In the genomic region with DNA sequence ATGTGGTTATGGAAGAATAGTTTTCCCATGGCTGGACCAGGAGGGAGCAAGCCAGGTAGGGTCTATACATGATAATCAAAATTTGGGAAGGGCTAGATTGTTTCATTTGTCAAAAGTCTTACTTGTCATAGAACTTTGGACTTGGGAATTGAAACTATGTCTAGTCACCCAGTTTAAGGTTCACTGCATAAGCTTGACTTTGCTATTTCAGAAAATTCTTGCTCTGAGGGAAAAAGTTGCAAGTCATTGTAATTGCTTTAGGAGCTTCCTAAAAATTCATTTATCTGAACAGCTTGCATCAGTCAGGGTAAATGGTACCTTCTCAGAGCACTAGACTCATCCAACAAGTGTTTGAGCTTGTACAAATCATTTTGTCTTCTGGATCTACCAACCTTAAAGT, we compare ENCODE assay signal across 29 cellular contexts.
DNase-seq lines count a peak whose midpoint lies in the region; ATAC-seq and TF ChIP-seq lines count a peak whose summit lies in the region.
"Had no signal": no experiment of that assay in that cellular context is flagged by ENCODE, and none has a peak within 500 bp of the region (broad histone marks: within the 10 kb centered on the region; RNA-seq: fewer than 3 reads in every experiment).

No MANE protein-coding gene starts in this region.

- H3K4me3 ChIP-seq in liver (ENCODE audit: low read depth in 1 of 3, low read length in 3 of 3) (no peak overlapping the region), gastroesophageal sphincter (no peak overlapping the region)
- H3K4me3 ChIP-seq: K562, lung, psoas muscle, transverse colon had no signal

- ATAC-seq in gastroesophageal sphincter: no peak
- no peak for ATAC-seq in GM18861 (IDR thresholded peaks at IDR 0.05; ENCODE audit: unreplicated experiment)
- ATAC-seq: HCT116; K562; natural killer cell treated with Interleukin-12 subunit alpha and Interleukin-12 subunit beta and Interleukin-15 and Interleukin-18, amount 100 ng/mL, for 72 hours; PC-3; psoas muscle; stimulated activated effector memory CD8-positive, alpha-beta T cell treated with anti-CD3 and anti-CD28 coated beads, Interleukin-12 subunit alpha, Interleukin-12 subunit beta, amount 100 ng/mL, for 72 hours had no signal

- H3K4me3 Mint-ChIP-seq in activated T-helper 2 cell treated with anti-CD3 and anti-CD28 coated beads, Interferon-gamma antibody, Interleukin-2, Interleukin-4, amounts not matched to agents 10 μg/mL and 5 μg/mL and 100 μg/mL, durations not matched to agents 14 hours and 24 hours and 36 hours (ENCODE audit: low read depth): no peak overlapping the region
- H3K4me3 Mint-ChIP-seq: activated CD4-positive, alpha-beta memory T cell treated with anti-CD3 and anti-CD28 coated beads for 36 hours; activated naive CD4-positive, alpha-beta T cell treated with anti-CD3 and anti-CD28 coated beads, Interleukin-2, amount 10 ng/mL, durations not matched to agents 7 days and 5 days; CD8-positive, alpha-beta memory T cell; natural killer cell treated with Interleukin-12 subunit alpha and Interleukin-12 subunit beta and Interleukin-15 and Interleukin-18, amount 100 ng/mL, for 72 hours; stimulated activated effector memory CD8-positive, alpha-beta T cell treated with anti-CD3 and anti-CD28 coated beads, Interleukin-12 subunit alpha, Interleukin-12 subunit beta, amount 100 ng/mL, for 72 hours had no signal

- DNase-seq in EH (ENCODE audit: low read depth) (peak; percentile 20), OCI-M1 (lab: John Stamatoyannopoulos, UW) (peak; percentile 63), fibroblast of peridontal ligament (ENCODE audit: extremely low read depth) (peak; percentile 42), NCI-H2107 treated with DMSO at 0.1 percent for 48 hours (lab: John Stamatoyannopoulos, UW; ENCODE audit: unreplicated experiment) (no peak)
- no peak for DNase-seq in activated T-helper 2 cell treated with anti-CD3 and anti-CD28 coated beads, Interferon-gamma antibody, Interleukin-2, Interleukin-4, amounts not matched to agents 10 μg/mL and 5 μg/mL and 100 μg/mL, durations not matched to agents 14 hours and 24 hours and 36 hours (ENCODE audit: low spot score)
- DNase-seq: activated CD4-positive, alpha-beta memory T cell treated with anti-CD3 and anti-CD28 coated beads for 36 hours; activated CD4-positive, alpha-beta T cell treated with anti-CD3 and anti-CD28 coated beads for 1 hour; activated CD8-positive, alpha-beta memory T cell treated with anti-CD3 and anti-CD28 coated beads, Interleukin-2, amount 50 U/mL, for 4 hours; activated naive CD4-positive, alpha-beta T cell treated with anti-CD3 and anti-CD28 coated beads, Interleukin-2, amount 10 ng/mL, durations not matched to agents 7 days and 5 days; CD8-positive, alpha-beta memory T cell; glutamatergic neuron; islet precursor cell; NCI-H1105 treated with DMSO at 0.1 percent for 48 hours; NCI-H187 treated with DMSO at 0.1 percent for 48 hours; NCI-H2171 treated with DMSO at 0.1 percent for 48 hours; NCI-H510A; occipital lobe; PC-3; psoas muscle; SHP77; transverse colon had no signal

- no peak for TF ChIP-seq POLR2A in gastroesophageal sphincter (IDR thresholded peaks at IDR 0.05)

- H3K36me3 ChIP-seq in liver (ENCODE audit: control insufficient read depth in 4 of 4, insufficient read depth in 3 of 4, low read depth in 1 of 4, low read length in 3 of 4) (no peaks in the 10 kb centered on the region), gastroesophageal sphincter (no peaks in the 10 kb centered on the region)
- H3K36me3 ChIP-seq: transverse colon had no signal

- H3K4me1 ChIP-seq in liver (ENCODE audit: control insufficient read depth in 4 of 4, insufficient read depth in 4 of 4, low read length in 3 of 4) (peaks cover 0 to 10% (median 5%) of the 10 kb centered on the region in 4 donors), gastroesophageal sphincter (no peaks in the 10 kb centered on the region)
- H3K4me1 ChIP-seq: psoas muscle, transverse colon had no signal

- H3K27me3 ChIP-seq in liver (ENCODE audit: control insufficient read depth in 4 of 4, insufficient read depth in 4 of 4, low read length in 3 of 4): no peaks in the 10 kb centered on the region
- no peaks in the 10 kb centered on the region for H3K27me3 ChIP-seq in gastroesophageal sphincter
- H3K27me3 ChIP-seq: transverse colon had no signal

- intact Hi-C loops in activated T-helper 2 cell treated with anti-CD3 and anti-CD28 coated beads, Interferon-gamma antibody, Interleukin-2, Interleukin-4, amounts not matched to agents 10 μg/mL and 5 μg/mL and 100 μg/mL, durations not matched to agents 14 hours and 24 hours and 36 hours (cut with micrococcal nuclease): no loop called here

- H3K9me3 ChIP-seq in liver (ENCODE audit: control insufficient read depth in 4 of 4, low read length in 3 of 4): no peaks in the 10 kb centered on the region
- no peaks in the 10 kb centered on the region for H3K9me3 ChIP-seq in gastroesophageal sphincter
- H3K9me3 ChIP-seq: psoas muscle, transverse colon had no signal

- peaks cover 5% of the 10 kb centered on the region for H3K9me3 Mint-ChIP-seq in activated T-helper 2 cell treated with anti-CD3 and anti-CD28 coated beads, Interferon-gamma antibody, Interleukin-2, Interleukin-4, amounts not matched to agents 10 μg/mL and 5 μg/mL and 100 μg/mL, durations not matched to agents 14 hours and 24 hours and 36 hours

- no peaks in the 10 kb centered on the region for H3K4me1 Mint-ChIP-seq in activated T-helper 2 cell treated with anti-CD3 and anti-CD28 coated beads, Interferon-gamma antibody, Interleukin-2, Interleukin-4, amounts not matched to agents 10 μg/mL and 5 μg/mL and 100 μg/mL, durations not matched to agents 14 hours and 24 hours and 36 hours (ENCODE audit: low read depth)
- H3K4me1 Mint-ChIP-seq: activated naive CD4-positive, alpha-beta T cell treated with anti-CD3 and anti-CD28 coated beads, Interleukin-2, amount 10 ng/mL, durations not matched to agents 7 days and 5 days; CD8-positive, alpha-beta memory T cell; stimulated activated effector memory CD8-positive, alpha-beta T cell treated with anti-CD3 and anti-CD28 coated beads, Interleukin-12 subunit alpha, Interleukin-12 subunit beta, amount 100 ng/mL, for 72 hours had no signal

- TF ChIP-seq RAD21 in liver (IDR thresholded peaks at IDR 0.05): no peak

- H3K27me3 Mint-ChIP-seq in activated T-helper 2 cell treated with anti-CD3 and anti-CD28 coated beads, Interferon-gamma antibody, Interleukin-2, Interleukin-4, amounts not matched to agents 10 μg/mL and 5 μg/mL and 100 μg/mL, durations not matched to agents 14 hours and 24 hours and 36 hours (ENCODE audit: low read depth): no peaks in the 10 kb centered on the region
- H3K27me3 Mint-ChIP-seq: activated CD4-positive, alpha-beta memory T cell treated with anti-CD3 and anti-CD28 coated beads for 36 hours; activated naive CD4-positive, alpha-beta T cell treated with anti-CD3 and anti-CD28 coated beads, Interleukin-2, amount 10 ng/mL, durations not matched to agents 7 days and 5 days; CD8-positive, alpha-beta memory T cell; natural killer cell treated with Interleukin-12 subunit alpha and Interleukin-12 subunit beta and Interleukin-15 and Interleukin-18, amount 100 ng/mL, for 72 hours had no signal

- no peak overlapping the region for H3K27ac Mint-ChIP-seq in activated T-helper 2 cell treated with anti-CD3 and anti-CD28 coated beads, Interferon-gamma antibody, Interleukin-2, Interleukin-4, amounts not matched to agents 10 μg/mL and 5 μg/mL and 100 μg/mL, durations not matched to agents 14 hours and 24 hours and 36 hours
- H3K27ac Mint-ChIP-seq: activated CD4-positive, alpha-beta memory T cell treated with anti-CD3 and anti-CD28 coated beads for 36 hours; activated naive CD4-positive, alpha-beta T cell treated with anti-CD3 and anti-CD28 coated beads, Interleukin-2, amount 10 ng/mL, durations not matched to agents 7 days and 5 days; CD8-positive, alpha-beta memory T cell; natural killer cell treated with Interleukin-12 subunit alpha and Interleukin-12 subunit beta and Interleukin-15 and Interleukin-18, amount 100 ng/mL, for 72 hours; stimulated activated effector memory CD8-positive, alpha-beta T cell treated with anti-CD3 and anti-CD28 coated beads, Interleukin-12 subunit alpha, Interleukin-12 subunit beta, amount 100 ng/mL, for 72 hours had no signal

- no peak for TF ChIP-seq CTCF in liver (IDR thresholded peaks at IDR 0.05; ENCODE audit: low read depth, low read length, missing input control)
- TF ChIP-seq CTCF in gastroesophageal sphincter (IDR thresholded peaks at IDR 0.05): no peak

- H3K9ac ChIP-seq in liver (ENCODE audit: low read depth in 1 of 2, low read length in 2 of 2): no peak overlapping the region

- H3K36me3 Mint-ChIP-seq in activated T-helper 2 cell treated with anti-CD3 and anti-CD28 coated beads, Interferon-gamma antibody, Interleukin-2, Interleukin-4, amounts not matched to agents 10 μg/mL and 5 μg/mL and 100 μg/mL, durations not matched to agents 14 hours and 24 hours and 36 hours (ENCODE audit: low read depth): no peaks in the 10 kb centered on the region
- H3K36me3 Mint-ChIP-seq: activated CD4-positive, alpha-beta memory T cell treated with anti-CD3 and anti-CD28 coated beads for 36 hours; activated naive CD4-positive, alpha-beta T cell treated with anti-CD3 and anti-CD28 coated beads, Interleukin-2, amount 10 ng/mL, durations not matched to agents 7 days and 5 days; CD8-positive, alpha-beta memory T cell; stimulated activated effector memory CD8-positive, alpha-beta T cell treated with anti-CD3 and anti-CD28 coated beads, Interleukin-12 subunit alpha, Interleukin-12 subunit beta, amount 100 ng/mL, for 72 hours had no signal

- no peak overlapping the region for H3K27ac ChIP-seq in liver (ENCODE audit: low read depth in 1 of 2, low read length in 2 of 2)
- no peak overlapping the region for H3K27ac ChIP-seq in gastroesophageal sphincter
- H3K27ac ChIP-seq: psoas muscle, transverse colon had no signal

- TF ChIP-seq EP300 in gastroesophageal sphincter (IDR thresholded peaks at IDR 0.05): no peak

TF ChIP-seq in liver, 16 proteins besides CTCF, POLR2A, EP300 and RAD21 (continues in another document):
- no peak for TF ChIP-seq NR2F2 (IDR thresholded peaks at IDR 0.05)
- TF ChIP-seq, protein P1, sequence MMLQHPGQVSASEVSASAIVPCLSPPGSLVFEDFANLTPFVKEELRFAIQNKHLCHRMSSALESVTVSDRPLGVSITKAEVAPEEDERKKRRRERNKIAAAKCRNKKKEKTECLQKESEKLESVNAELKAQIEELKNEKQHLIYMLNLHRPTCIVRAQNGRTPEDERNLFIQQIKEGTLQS (IDR thresholded peaks at IDR 0.05): no peak
- TF ChIP-seq EGR1 (IDR thresholded peaks at IDR 0.05; ENCODE audit: low read depth in 2 of 2): no peak
- peak; percentile 20 for TF ChIP-seq HNF4G (IDR thresholded peaks at IDR 0.05)
- no peak for TF ChIP-seq GABPA (IDR thresholded peaks at IDR 0.05 in 1 of 2, conservative IDR thresholded peaks at IDR 0.05 in 1 of 2)
- TF ChIP-seq FOXA2 (IDR thresholded peaks at IDR 0.05): no peak

Comparison
In these comparisons a context has a peak if more than half of its experiments do, and no peak if none do; other contexts are left out.
1. DNase-seq: peak in EH (single experiment), OCI-M1 (single experiment) and fibroblast of peridontal ligament (single experiment); none in activated T-helper 2 cell treated with anti-CD3 and anti-CD28 coated beads, Interferon-gamma antibody, Interleukin-2, Interleukin-4, amounts not matched to agents 10 μg/mL and 5 μg/mL and 100 μg/mL, durations not matched to agents 14 hours and 24 hours and 36 hours (single experiment) and NCI-H2107 treated with DMSO at 0.1 percent for 48 hours (single experiment).